16 cellular contexts compared by ENCODE assay signal in genomic region chr21:41449613-41450012, GRCh38. TPM values are rescaled to one million over a fixed set of nuclear protein-coding genes. Genes with fewer than 3 reads are reported as not detected.
DNase-seq lines count a peak whose midpoint lies in the region; ATAC-seq and TF ChIP-seq lines count a peak whose summit lies in the region.
"Had no signal": no experiment of that assay in that cellular context is flagged by ENCODE, and none has a peak within 500 bp of the region (broad histone marks: within the 10 kb centered on the region; RNA-seq: fewer than 3 reads in every experiment).

No MANE protein-coding gene starts in this region.

- ATAC-seq in activated naive CD8-positive, alpha-beta T cell treated with anti-CD3 and anti-CD28 coated beads, Interleukin-2, amount 10 ng/mL, durations not matched to agents 7 days and 5 days (ENCODE audit: low read depth): no peak
- no peak for ATAC-seq in HG03025 (IDR thresholded peaks at IDR 0.05; ENCODE audit: low FRiP score, unreplicated experiment)

- no peaks in the 10 kb centered on the region for H3K27me3 Mint-ChIP-seq in activated naive CD8-positive, alpha-beta T cell treated with anti-CD3 and anti-CD28 coated beads, Interleukin-2, amount 10 ng/mL, durations not matched to agents 7 days and 5 days
- H3K27me3 Mint-ChIP-seq in activated naive CD8-positive, alpha-beta T cell treated with anti-CD3 and anti-CD28 coated beads for 36 hours: no peaks in the 10 kb centered on the region
- H3K27me3 Mint-ChIP-seq: CD4-positive, CD25-positive, alpha-beta regulatory T cell; CD8-positive, alpha-beta memory T cell had no signal

- peaks cover 0 to 100% (median 85%) of the 10 kb centered on the region in 6 donors for H3K36me3 ChIP-seq in spleen
- H3K36me3 ChIP-seq: BE2C had no signal

- H3K4me1 Mint-ChIP-seq in activated naive CD8-positive, alpha-beta T cell treated with anti-CD3 and anti-CD28 coated beads, Interleukin-2, amount 10 ng/mL, durations not matched to agents 7 days and 5 days: peaks cover 29% of the 10 kb centered on the region
- H3K4me1 Mint-ChIP-seq in activated naive CD8-positive, alpha-beta T cell treated with anti-CD3 and anti-CD28 coated beads for 36 hours: peaks cover 1% of the 10 kb centered on the region
- H3K4me1 Mint-ChIP-seq: CD8-positive, alpha-beta memory T cell had no signal

- H3K36me3 Mint-ChIP-seq in activated naive CD8-positive, alpha-beta T cell treated with anti-CD3 and anti-CD28 coated beads, Interleukin-2, amount 10 ng/mL, durations not matched to agents 7 days and 5 days: peaks cover 62% of the 10 kb centered on the region
- H3K36me3 Mint-ChIP-seq in activated naive CD8-positive, alpha-beta T cell treated with anti-CD3 and anti-CD28 coated beads for 36 hours: peaks cover 24% of the 10 kb centered on the region

- TF ChIP-seq POLR2A in GM19099 (IDR thresholded peaks at IDR 0.05; ENCODE audit: extremely low read depth, insufficient read length, low read depth) (peak; percentile 11), spleen (IDR thresholded peaks at IDR 0.05) (no peak)

- WGBS in spleen, 5 donors: 73 to 93% (median 89%) methylated on average over 5 of the region's 5 CpGs

- H3K27ac Mint-ChIP-seq in activated naive CD8-positive, alpha-beta T cell treated with anti-CD3 and anti-CD28 coated beads, Interleukin-2, amount 10 ng/mL, durations not matched to agents 7 days and 5 days: peak overlapping the region; percentile 48
- H3K27ac Mint-ChIP-seq in activated naive CD8-positive, alpha-beta T cell treated with anti-CD3 and anti-CD28 coated beads for 36 hours: no peak overlapping the region
- H3K27ac Mint-ChIP-seq: H9 had no signal

- no peak overlapping the region for H3K4me3 ChIP-seq in spleen

- POLR2A ChIA-PET in activated naive CD8-positive, alpha-beta T cell treated with anti-CD3 and anti-CD28 coated beads, Interleukin-2, amount 10 ng/mL, durations not matched to agents 7 days and 5 days (lab: Charles Lee): interaction anchor here (0.7 to 1.6 kb wide), 5 partner anchors 10 to 24 kb away, joined by 3 to 5 read pairs (median 3); partner anchors contain the start of gene MX1

- no peak overlapping the region for H3K27ac ChIP-seq in spleen

- no peaks in the 10 kb centered on the region for H3K9me3 ChIP-seq in spleen
- H3K9me3 ChIP-seq: BE2C had no signal

- H3K4me3 Mint-ChIP-seq in activated naive CD8-positive, alpha-beta T cell treated with anti-CD3 and anti-CD28 coated beads, Interleukin-2, amount 10 ng/mL, durations not matched to agents 7 days and 5 days: no peak overlapping the region
- H3K4me3 Mint-ChIP-seq in activated naive CD8-positive, alpha-beta T cell treated with anti-CD3 and anti-CD28 coated beads for 36 hours: no peak overlapping the region
- H3K4me3 Mint-ChIP-seq: CD4-positive, CD25-positive, alpha-beta regulatory T cell; CD8-positive, alpha-beta memory T cell; H9 had no signal

- H3K4me1 ChIP-seq in spleen: peaks cover 0 to 8% (median 0%) of the 10 kb centered on the region in 6 donors
- H3K4me1 ChIP-seq: BE2C had no signal

- TF ChIP-seq CTCF in spleen (IDR thresholded peaks at IDR 0.05 in 8 of 11, conservative IDR thresholded peaks at IDR 0.05 in 3 of 11): no peak

- DNase-seq in activated naive CD8-positive, alpha-beta T cell treated with anti-CD3 and anti-CD28 coated beads, Interleukin-2, amount 10 ng/mL, durations not matched to agents 7 days and 5 days: no peak
- no peak for DNase-seq in activated naive CD8-positive, alpha-beta T cell treated with anti-CD3 and anti-CD28 coated beads for 36 hours
- peak; percentile 34 for DNase-seq in spleen
- no peak for DNase-seq in NCI-H748 (lab: John Stamatoyannopoulos, UW; ENCODE audit: unreplicated experiment)
- DNase-seq: BE2C; C1 segment of cervical spinal cord; CD4-positive, CD25-positive, alpha-beta regulatory T cell; CD8-positive, alpha-beta memory T cell; COR-L47; DMS 273 treated with DMSO at 0.1 percent for 48 hours; DMS53; H9; KG1 had no signal

- intact Hi-C loops in spleen (cut with DNase I; ENCODE audit: low total_unique reads): no loop called here

- no peaks in the 10 kb centered on the region for H3K27me3 ChIP-seq in spleen (replicated peaks in 1 of 7)
- H3K27me3 ChIP-seq: BE2C had no signal

- no peaks in the 10 kb centered on the region for H3K9me3 Mint-ChIP-seq in activated naive CD8-positive, alpha-beta T cell treated with anti-CD3 and anti-CD28 coated beads, Interleukin-2, amount 10 ng/mL, durations not matched to agents 7 days and 5 days
- H3K9me3 Mint-ChIP-seq in activated naive CD8-positive, alpha-beta T cell treated with anti-CD3 and anti-CD28 coated beads for 36 hours: no peaks in the 10 kb centered on the region
- H3K9me3 Mint-ChIP-seq: CD4-positive, CD25-positive, alpha-beta regulatory T cell; CD8-positive, alpha-beta memory T cell; H9 had no signal

RNA-seq across cellular contexts. Expression of gene MX1, which starts 23.6 kb away (rescaled TPM):
- total RNA-seq in activated naive CD8-positive, alpha-beta T cell treated with anti-CD3 and anti-CD28 coated beads, Interleukin-2, amount 10 ng/mL, durations not matched to agents 7 days and 5 days: 100 to 1,000 TPM; 609 to 666 TPM
- total RNA-seq in activated naive CD8-positive, alpha-beta T cell treated with anti-CD3 and anti-CD28 coated beads for 36 hours: 100 to 1,000 TPM; 108 to 109 TPM
- total RNA-seq in spleen: 100 to 1,000 TPM in 5 of 7 donors, 10 to 100 TPM in 2; 67.4 to 148 (median 118) TPM
- 10 to 100 TPM; 32.8 to 56.5 (median 36.3) TPM for polyA plus RNA-seq in spleen

RNA-seq across cellular contexts. Expression of gene TMPRSS2, which starts 58.3 kb away (rescaled TPM):
- total RNA-seq in activated naive CD8-positive, alpha-beta T cell treated with anti-CD3 and anti-CD28 coated beads, Interleukin-2, amount 10 ng/mL, durations not matched to agents 7 days and 5 days: not detected
- not detected for total RNA-seq in activated naive CD8-positive, alpha-beta T cell treated with anti-CD3 and anti-CD28 coated beads for 36 hours
- total RNA-seq in spleen: under 1 TPM in 2 of 7 donors, not detected in 5; 0.10 to 0.25 TPM
- polyA plus RNA-seq in spleen: under 1 TPM; 0.06 to 0.13 (median 0.07) TPM
- total RNA-seq: A172; CD4-positive, CD25-positive, alpha-beta regulatory T cell; CD8-positive, alpha-beta memory T cell had no signal
- polyA plus RNA-seq: CD4-positive, CD25-positive, alpha-beta regulatory T cell; CD8-positive, alpha-beta memory T cell had no signal

Comparison
In these comparisons a context has a peak if more than half of its experiments do, and no peak if none do; other contexts are left out.
1. RNA of gene MX1, which starts 23.6 kb away (total RNA-seq): 609 to 666 TPM in activated naive CD8-positive, alpha-beta T cell treated with anti-CD3 and anti-CD28 coated beads, Interleukin-2, amount 10 ng/mL, durations not matched to agents 7 days and 5 days; 67.4 to 148 TPM in spleen and 108 to 109 TPM in activated naive CD8-positive, alpha-beta T cell treated with anti-CD3 and anti-CD28 coated beads for 36 hours; every median in the first group is over 4 times any median in the second.